In genomic region chrX:154063234-154063633, GRCh38 we compare ENCODE assay signal across 21 cellular contexts. TPM values are rescaled to one million over a fixed set of nuclear protein-coding genes. Genes with fewer than 3 reads are reported as not detected.
DNase-seq lines count a peak whose midpoint lies in the region; ATAC-seq, FAIRE-seq and TF ChIP-seq lines count a peak whose summit lies in the region.
"Had no signal": no experiment of that assay in that cellular context is flagged by ENCODE, and none has a peak within 500 bp of the region (broad histone marks: within the 10 kb centered on the region; RNA-seq: fewer than 3 reads in every experiment).

No MANE protein-coding gene starts in this region.

- H3K27ac ChIP-seq in K562 (ENCODE audit: extremely low read depth, low read depth, low read length) (no peak overlapping the region), Peyer's patch (no peak overlapping the region), ascending aorta (no peak overlapping the region)
- H3K27ac ChIP-seq: dorsolateral prefrontal cortex had no signal

- intact Hi-C loops in K562 (cut with micrococcal nuclease) (no loop called here), ascending aorta (cut with DNase I) (no loop called here)

- POLR2A ChIA-PET in K562 (lab: Yijun Ruan, JAX), result interaction anchor here (0.7 kb wide), 1 partner anchor 712 kb away, joined by 3 read pairs; no protein-coding TSS in a partner anchor

- H3K27ac Mint-ChIP-seq in stimulated activated naive CD8-positive, alpha-beta T cell treated with anti-CD3 and anti-CD28 coated beads, Interleukin-15, Interleukin-2, amounts not matched to agents 100 ng/mL and 50 ng/mL, for 24 hours, result peak overlapping the region; percentile 75

- CTCF ChIA-PET in K562 (lab: Yijun Ruan, JAX; ENCODE audit: low intra/inter-chr PET ratio), result no interaction called here

- peak; percentile 2 for DNase-seq in stimulated activated CD4-positive, alpha-beta T cell treated with anti-CD3 and anti-CD28 coated beads, Interleukin-4, amount 100 ng/mL, for 1 hour
- DNase-seq in stimulated activated CD4-positive, alpha-beta T cell treated with anti-CD3 and anti-CD28 coated beads, Interleukin-1b, Interleukin-23, amount 100 ng/mL, for 48 hours, result no peak
- DNase-seq in NCI-H524 treated with DMSO at 0.1 percent for 48 hours (lab: John Stamatoyannopoulos, UW) (peak; percentile 65), K562 (ENCODE audit: extremely low read depth in 1 of 4, low spot score in 3 of 4) (no peak), Peyer's patch (no peak), ascending aorta (ENCODE audit: low spot score in 2 of 2) (no peak)
- DNase-seq: activated CD4-positive, CD25-positive, alpha-beta regulatory T cell; activated CD8-positive, alpha-beta memory T cell treated with anti-CD3 and anti-CD28 coated beads, Interleukin-2, amount 50 U/mL, for 4 hours; dorsolateral prefrontal cortex; erythroblast; HCEC 1CT; KBM-7; left colon; midbrain; NCI-H1930; NCI-H510A treated with DMSO at 0.1 percent for 48 hours; OCI-M1; SHP77 treated with DMSO at 0.1 percent for 48 hours had no signal

- no peak for FAIRE-seq in K562 (lab: Jason Lieb, UNC)
- FAIRE-seq: GM12892 had no signal

- no peak for TF ChIP-seq EP300 in K562 (IDR thresholded peaks at IDR 0.05; ENCODE audit: low read length)

- H3K4me1 ChIP-seq in K562 (replicated peaks in 1 of 2; ENCODE audit: control insufficient read depth in 2 of 2, insufficient read depth in 2 of 2, low read length in 2 of 2) (peaks cover 10% of the 10 kb centered on the region in 2 experiments; a peak in 4 of 5 replicates), Peyer's patch (peaks cover 0 to 5% (median 0%) of the 10 kb centered on the region in 4 donors), ascending aorta (peaks cover 0 to 25% of the 10 kb centered on the region in 2 donors)

- TF ChIP-seq RAD21 in K562 (CRISPR knock-in tag; conservative IDR thresholded peaks at IDR 0.05 in 1 of 2, IDR thresholded peaks at IDR 0.05 in 1 of 2), result no peak

- in situ Hi-C loops in K562 (cut with MboI), result no loop called here

- no peak overlapping the region for H2AFZ ChIP-seq in K562 (ENCODE audit: low read depth, low read length)

- no peak for TF ChIP-seq CTCF in K562 (IDR thresholded peaks at IDR 0.05 in 2 of 3, conservative IDR thresholded peaks at IDR 0.05 in 1 of 3; ENCODE audit: insufficient read depth in 2 of 3, low read depth in 1 of 3, low read length in 3 of 3)
- TF ChIP-seq CTCF in Peyer's patch (IDR thresholded peaks at IDR 0.05), result no peak
- no peak for TF ChIP-seq CTCF in ascending aorta (IDR thresholded peaks at IDR 0.05)

- peaks cover 25% of the 10 kb centered on the region for H3K36me3 Mint-ChIP-seq in stimulated activated naive CD8-positive, alpha-beta T cell treated with anti-CD3 and anti-CD28 coated beads, Interleukin-15, Interleukin-2, amounts not matched to agents 100 ng/mL and 50 ng/mL, for 24 hours (ENCODE audit: low read depth)

- peaks cover 36% of the 10 kb centered on the region for H3K36me3 ChIP-seq in K562 (ENCODE audit: control insufficient read depth, insufficient read depth, low read length)
- H3K36me3 ChIP-seq in Peyer's patch, result no peaks in the 10 kb centered on the region
- H3K36me3 ChIP-seq in ascending aorta, result no peaks in the 10 kb centered on the region
- H3K36me3 ChIP-seq: cardiac muscle cell had no signal

- peaks cover 84% of the 10 kb centered on the region for H3K4me1 Mint-ChIP-seq in stimulated activated naive CD8-positive, alpha-beta T cell treated with anti-CD3 and anti-CD28 coated beads, Interleukin-15, Interleukin-2, amounts not matched to agents 100 ng/mL and 50 ng/mL, for 24 hours (ENCODE audit: low read depth)

- no TSS peak for BruUV-seq in K562 (replicated peaks; lab: Mats Ljungman, UMichigan)

- H3K4me3 ChIP-seq in K562 (no peak overlapping the region), Peyer's patch (no peak overlapping the region), ascending aorta (no peak overlapping the region)
- H3K4me3 ChIP-seq: cardiac muscle cell, dorsolateral prefrontal cortex had no signal

- H3K9me3 Mint-ChIP-seq in stimulated activated naive CD8-positive, alpha-beta T cell treated with anti-CD3 and anti-CD28 coated beads, Interleukin-15, Interleukin-2, amounts not matched to agents 100 ng/mL and 50 ng/mL, for 24 hours, result no peaks in the 10 kb centered on the region

- H3K27me3 ChIP-seq in K562 (ENCODE audit: control insufficient read depth in 2 of 2, insufficient read depth in 2 of 2, low read length in 2 of 2), result no peaks in the 10 kb centered on the region
- H3K27me3 ChIP-seq in Peyer's patch, result no peaks in the 10 kb centered on the region
- no peaks in the 10 kb centered on the region for H3K27me3 ChIP-seq in ascending aorta
- H3K27me3 ChIP-seq: cardiac muscle cell had no signal

- no peak for ATAC-seq in K562
- ATAC-seq: left colon had no signal

- no peaks in the 10 kb centered on the region for H3K9me3 ChIP-seq in K562 (replicated peaks; ENCODE audit: control insufficient read depth, insufficient read depth, low read depth, low read length)
- no peaks in the 10 kb centered on the region for H3K9me3 ChIP-seq in Peyer's patch
- H3K9me3 ChIP-seq in ascending aorta, result no peaks in the 10 kb centered on the region

- H3K79me2 ChIP-seq in K562 (ENCODE audit: control insufficient read depth, insufficient read depth, low read length), result peaks cover 93% of the 10 kb centered on the region

- H3K27me3 Mint-ChIP-seq in stimulated activated naive CD8-positive, alpha-beta T cell treated with anti-CD3 and anti-CD28 coated beads, Interleukin-15, Interleukin-2, amounts not matched to agents 100 ng/mL and 50 ng/mL, for 24 hours, result no peaks in the 10 kb centered on the region

- 87% methylated on average over 4 of the region's 4 CpGs for WGBS in K562 (ENCODE audit: insufficient coverage, low coverage, missing lambda C conversion rate)

- H3K9ac ChIP-seq in K562 (ENCODE audit: insufficient read depth in 1 of 2, low read depth in 2 of 2, low read length in 2 of 2), result no peak overlapping the region

- peaks cover 39% of the 10 kb centered on the region for H4K20me1 ChIP-seq in K562 (replicated peaks; ENCODE audit: control insufficient read depth, insufficient read depth, low read length)

- H3K4me2 ChIP-seq in K562 (ENCODE audit: insufficient read depth, low read length), result no peak overlapping the region

- H3K4me3 Mint-ChIP-seq in stimulated activated naive CD8-positive, alpha-beta T cell treated with anti-CD3 and anti-CD28 coated beads, Interleukin-15, Interleukin-2, amounts not matched to agents 100 ng/mL and 50 ng/mL, for 24 hours, result no peak overlapping the region

- TF ChIP-seq POLR2A in K562 (conservative IDR thresholded peaks at IDR 0.05), result no peak
- no peak for TF ChIP-seq POLR2A in Peyer's patch (IDR thresholded peaks at IDR 0.05)

- no peaks in the 10 kb centered on the region for H3K9me1 ChIP-seq in K562 (ENCODE audit: control insufficient read depth, insufficient read depth, low read length)

TF ChIP-seq in K562, 482 proteins besides CTCF, POLR2A, EP300 and RAD21 (continues in another document):
- TF ChIP-seq PKNOX1 (IDR thresholded peaks at IDR 0.05), result peak; percentile 81

RNA-seq across cellular contexts. Expression of gene MECP2, which starts 34.3 kb away (rescaled TPM):
- total RNA-seq in K562 (2011; cell fraction: chromatin; rRNA removed; ENCODE audit: low replicate concordance), result 194 and 293 TPM in 2 replicates
- total RNA-seq in K562 (2011; cell fraction: nucleolus; rRNA removed), result 88.6 and 110 TPM in 2 replicates
- 202 and 316 TPM in 2 replicates for total RNA-seq in K562 (2011; cell fraction: nucleoplasm; rRNA removed)
- total RNA-seq in K562 (2014; rRNA removed) (36.6 and 52.6 TPM in 2 replicates), K562 (2014; rRNA removed; fragmentation: Illumina TruSeq; extraction: Trizol) (34.2 and 45.6 TPM in 2 replicates), K562 (2015; rRNA removed; fragmentation: Illumina TruSeq; extraction: Trizol) (30.0 and 32.1 TPM in 2 replicates), K562 (2021) (48.1 and 50.9 TPM in 2 replicates), Peyer's patch (100 to 1,000 TPM in 1 of 4 donors, 10 to 100 TPM in 3; 39.8 to 147 (median 55.4) TPM), ascending aorta (65.7 TPM)
- polyA plus RNA-seq in K562 (2011; rRNA removed) (23.8 and 27.8 TPM in 2 replicates), K562 (2014; fragmentation: Illumina TruSeq; extraction: Trizol) (30.2 and 30.5 TPM in 2 replicates), K562 (2014; fragmentation: Nextera tagmentation; extraction: Ambion mirVana) (1 to 10 TPM; 2.1 to 2.3 TPM), K562 (2014; rRNA removed) (32.7 and 33.0 TPM in 2 replicates)
- polyA plus RNA-seq in K562 (2011; cell fraction: cytosol; rRNA removed), result 10.0 and 12.9 TPM in 2 replicates
- 28.1 and 31.4 TPM in 2 replicates for polyA plus RNA-seq in K562 (2011; cell fraction: nucleus; rRNA removed)
- 21.0 and 24.8 TPM in 2 replicates for polyA plus RNA-seq in K562 (2012)
- 54.3 and 62.1 TPM in 2 replicates for polyA minus RNA-seq in K562 (2011; rRNA and poly(A)+ RNA removed)
- 11.3 and 19.4 TPM in 2 replicates for polyA minus RNA-seq in K562 (2011; cell fraction: cytosol; rRNA and poly(A)+ RNA removed)
- polyA minus RNA-seq in K562 (2011; cell fraction: nucleus; rRNA and poly(A)+ RNA removed), result 30.7 and 48.5 TPM in 2 replicates

RNA-seq across cellular contexts. Expression of gene IRAK1, which starts 43.5 kb away (rescaled TPM):
- 92.6 and 283 TPM in 2 replicates for total RNA-seq in K562 (2011; cell fraction: chromatin; rRNA removed; ENCODE audit: low replicate concordance)
- 241 and 247 TPM in 2 replicates for total RNA-seq in K562 (2011; cell fraction: nucleolus; rRNA removed)
- total RNA-seq in K562 (2011; cell fraction: nucleoplasm; rRNA removed), result 125 and 132 TPM in 2 replicates
- total RNA-seq in K562 (2014; rRNA removed) (220 and 274 TPM in 2 replicates), K562 (2014; rRNA removed; fragmentation: Illumina TruSeq; extraction: Trizol) (52.2 and 68.1 TPM in 2 replicates), K562 (2015; rRNA removed; fragmentation: Illumina TruSeq; extraction: Trizol) (138 and 144 TPM in 2 replicates), K562 (2021) (260 and 261 TPM in 2 replicates), Peyer's patch (100 to 1,000 TPM; 111 to 150 (median 122) TPM), ascending aorta (105 TPM)
- polyA plus RNA-seq in K562 (2011; rRNA removed) (91.6 and 104 TPM in 2 replicates), K562 (2014; fragmentation: Illumina TruSeq; extraction: Trizol) (78.9 and 128 TPM in 2 replicates), K562 (2014; fragmentation: Nextera tagmentation; extraction: Ambion mirVana) (10 to 100 TPM; 11.6 to 16.1 TPM), K562 (2014; rRNA removed) (177 and 184 TPM in 2 replicates)
- polyA plus RNA-seq in K562 (2011; cell fraction: cytosol; rRNA removed), result 93.8 and 232 TPM in 2 replicates
- polyA plus RNA-seq in K562 (2011; cell fraction: nucleus; rRNA removed), result 88.5 and 119 TPM in 2 replicates
- polyA plus RNA-seq in K562 (2012), result 223 and 331 TPM in 2 replicates
- 49.2 and 97.3 TPM in 2 replicates for polyA minus RNA-seq in K562 (2011; rRNA and poly(A)+ RNA removed)
- 145 and 167 TPM in 2 replicates for polyA minus RNA-seq in K562 (2011; cell fraction: cytosol; rRNA and poly(A)+ RNA removed)
- polyA minus RNA-seq in K562 (2011; cell fraction: nucleus; rRNA and poly(A)+ RNA removed), result 49.9 and 54.3 TPM in 2 replicates

Comparison
In these comparisons a context has a peak if more than half of its experiments do, and no peak if none do; other contexts are left out.
1. DNase-seq: peak in stimulated activated CD4-positive, alpha-beta T cell treated with anti-CD3 and anti-CD28 coated beads, Interleukin-4, amount 100 ng/mL, for 1 hour (single experiment) and NCI-H524 treated with DMSO at 0.1 percent for 48 hours (single experiment); none in stimulated activated CD4-positive, alpha-beta T cell treated with anti-CD3 and anti-CD28 coated beads, Interleukin-1b, Interleukin-23, amount 100 ng/mL, for 48 hours (single experiment), K562 (0 of 4), Peyer's patch (0 of 3) and ascending aorta (0 of 2).